26 cellular contexts compared by ENCODE assay signal in the genomic region with DNA sequence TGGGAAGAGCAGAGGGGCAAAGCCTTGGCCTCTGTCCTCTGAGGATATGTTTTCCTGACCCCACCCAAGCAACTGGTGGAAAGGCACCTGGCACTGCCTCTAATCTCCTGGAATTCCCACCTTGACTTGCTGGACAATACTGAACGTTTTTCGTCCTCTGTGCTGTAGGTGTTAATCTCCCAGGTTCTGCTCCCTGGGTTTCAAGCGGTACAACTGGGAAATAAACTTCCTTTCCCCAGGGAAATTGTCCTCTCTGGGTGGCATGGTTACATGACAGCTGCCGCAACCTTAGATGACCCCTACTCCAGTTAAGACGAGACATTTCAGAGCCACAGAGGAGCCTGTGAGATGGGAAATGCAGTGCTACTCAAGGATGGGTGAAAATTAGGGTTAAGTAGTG. TPM values are rescaled to one million over a fixed set of nuclear protein-coding genes. Genes with fewer than 3 reads are reported as not detected.
A peak's percentile ranks its signal among the peaks of the same experiment; 100 is the strongest.
DNase-seq lines count a peak whose midpoint lies in the region; ATAC-seq, FAIRE-seq and TF ChIP-seq lines count a peak whose summit lies in the region.
"Had no signal": no experiment of that assay in that cellular context is flagged by ENCODE, and none has a peak within 500 bp of the region (broad histone marks: within the 10 kb centered on the region; RNA-seq: fewer than 3 reads in every experiment).

No MANE protein-coding gene starts in this region.

- H3K4me2 ChIP-seq in A549 (peak overlapping the region; percentile 46), smooth muscle cell (no peak overlapping the region)

- H3K4me1 ChIP-seq in A549: peaks cover 16% of the 10 kb centered on the region
- peaks cover 37% of the 10 kb centered on the region for H3K4me1 ChIP-seq in RWPE2 (ENCODE audit: insufficient read depth, poor library complexity, severe bottlenecking)
- peaks cover 40% of the 10 kb centered on the region for H3K4me1 ChIP-seq in foreskin keratinocyte
- peaks cover 6% of the 10 kb centered on the region for H3K4me1 ChIP-seq in vagina
- H3K4me1 ChIP-seq in smooth muscle cell (ENCODE audit: low read depth): peaks cover 27% of the 10 kb centered on the region
- H3K4me1 ChIP-seq: ascending aorta, tibial artery had no signal

- no peak for TF ChIP-seq EP300 in A549 (IDR thresholded peaks at IDR 0.05)

- H3K27ac ChIP-seq in A549: peak overlapping the region; percentile 49 to 81
- H3K27ac ChIP-seq in RWPE2 (ENCODE audit: poor library complexity, severe bottlenecking): peak overlapping the region; percentile 98
- H3K27ac ChIP-seq in foreskin keratinocyte: peak overlapping the region; percentile 91
- H3K27ac ChIP-seq in vagina: no peak overlapping the region
- no peak overlapping the region for H3K27ac ChIP-seq in smooth muscle cell (ENCODE audit: low read depth)
- H3K27ac ChIP-seq: ascending aorta, esophagus squamous epithelium, gastroesophageal sphincter, tibial artery had no signal

- H3K4me3 ChIP-seq in A549 (no peak overlapping the region), RWPE2 (ENCODE audit: severe bottlenecking) (no peak overlapping the region), vagina (no peak overlapping the region), smooth muscle cell (no peak overlapping the region)
- H3K4me3 ChIP-seq: ascending aorta, esophagus squamous epithelium, gastroesophageal sphincter, MG63, tibial artery had no signal

- no peak for FAIRE-seq in A549 (lab: Jason Lieb, UNC)

- TF ChIP-seq CTCF in A549 (IDR thresholded peaks at IDR 0.05): no peak
- TF ChIP-seq CTCF in RWPE2 (IDR thresholded peaks at IDR 0.05; ENCODE audit: poor library complexity, severe bottlenecking): no peak
- no peak for TF ChIP-seq CTCF in foreskin keratinocyte (conservative IDR thresholded peaks at IDR 0.05)
- TF ChIP-seq CTCF in vagina (IDR thresholded peaks at IDR 0.05): no peak
- TF ChIP-seq CTCF in smooth muscle cell (IDR thresholded peaks at IDR 0.05; ENCODE audit: borderline replicate concordance, insufficient read depth, poor library complexity, severe bottlenecking): no peak

- no peak overlapping the region for H3K9ac ChIP-seq in smooth muscle cell (ENCODE audit: low read depth)

- intact Hi-C loops in vagina (cut with DNase I): no loop called here

- H3K27me3 ChIP-seq in RWPE2 (ENCODE audit: insufficient read depth, poor library complexity, severe bottlenecking) (no peaks in the 10 kb centered on the region), foreskin keratinocyte (no peaks in the 10 kb centered on the region), vagina (no peaks in the 10 kb centered on the region), smooth muscle cell (ENCODE audit: low read depth) (no peaks in the 10 kb centered on the region)
- H3K27me3 ChIP-seq: ascending aorta, gastroesophageal sphincter, MG63, tibial artery had no signal

- H3K79me2 ChIP-seq in smooth muscle cell (ENCODE audit: low read depth): no peaks in the 10 kb centered on the region

- no peak overlapping the region for H2AFZ ChIP-seq in smooth muscle cell (ENCODE audit: low read depth)

- no peaks in the 10 kb centered on the region for H4K20me1 ChIP-seq in smooth muscle cell (ENCODE audit: low read depth)

- WGBS in A549 (ENCODE audit: missing lambda C conversion rate): 84% methylated on average over 5 of the region's 5 CpGs
- 88% methylated on average over 5 of the region's 5 CpGs for WGBS in smooth muscle cell (ENCODE audit: low lambda C conversion rate)

- H3K36me3 ChIP-seq in RWPE2 (ENCODE audit: low read depth): peaks cover 16% of the 10 kb centered on the region
- H3K36me3 ChIP-seq in vagina: no peaks in the 10 kb centered on the region
- H3K36me3 ChIP-seq in smooth muscle cell (ENCODE audit: low read depth): no peaks in the 10 kb centered on the region
- H3K36me3 ChIP-seq: ascending aorta, esophagus squamous epithelium, gastroesophageal sphincter, MG63, tibial artery had no signal

- CTCF ChIA-PET in A549 (lab: Yijun Ruan, JAX): interaction anchor here (0.9 to 1.3 kb wide), 3 partner anchors 11 to 108 kb away, joined by 3 to 4 read pairs (median 4); no protein-coding TSS in a partner anchor

- TF ChIP-seq RAD21 in A549 (conservative IDR thresholded peaks at IDR 0.05 in 1 of 2, IDR thresholded peaks at IDR 0.05 in 1 of 2): no peak

- no peak for DNase-seq in A549 (ENCODE audit: low read depth in 1 of 2, low spot score in 1 of 2)
- DNase-seq in LHCN-M2 (ENCODE audit: low read depth): peak; percentile 66
- no peak for DNase-seq in RWPE2 (ENCODE audit: low spot score)
- no peak for DNase-seq in foreskin keratinocyte
- DNase-seq in SIG-M5 treated with dmso at 0.1 percent for 504 hours (lab: John Stamatoyannopoulos, UW; ENCODE audit: unreplicated experiment): no peak
- no peak for DNase-seq in vagina (ENCODE audit: extremely low spot score in 2 of 2)
- DNase-seq in smooth muscle cell (lab: John Stamatoyannopoulos, UW; ENCODE audit: unreplicated experiment): no peak
- DNase-seq: activated CD4-positive, alpha-beta memory T cell treated with anti-CD3 and anti-CD28 coated beads, Interleukin-2, amount 10 ng/mL, durations not matched to agents 7 days and 5 days; activated CD4-positive, CD25-positive, alpha-beta regulatory T cell treated with anti-CD3 and anti-CD28 coated beads, Interleukin-2, amount 50 U/mL, for 72 hours; activated CD8-positive, alpha-beta memory T cell treated with anti-CD3 and anti-CD28 coated beads, Interleukin-2, amount 50 U/mL, for 48 hours; central memory CD4-positive, alpha-beta T cell; endodermal cell; esophagus squamous epithelium; hypothalamus; naive thymus-derived CD8-positive, alpha-beta T cell; NCI-H1105 treated with DMSO at 0.1 percent for 48 hours; NCI-H2029 treated with DMSO at 0.1 percent for 48 hours; occipital lobe; SHP77; stimulated activated CD4-positive, alpha-beta T cell treated with anti-CD3 and anti-CD28 coated beads, Interleukin-2, amount 100 ng/mL, for 24 hours; tibial artery had no signal

- peaks cover 10% of the 10 kb centered on the region for H3F3A ChIP-seq in smooth muscle cell (ENCODE audit: low read depth)

- ATAC-seq in A549 (no peak), RWPE2 (ENCODE audit: low read depth) (no peak), foreskin keratinocyte (no peak), HG02571 (IDR thresholded peaks at IDR 0.05; ENCODE audit: unreplicated experiment) (no peak)
- ATAC-seq: gastroesophageal sphincter; left lobe of liver; naive thymus-derived CD8-positive, alpha-beta T cell had no signal

- POLR2A ChIA-PET in A549 (lab: Yijun Ruan, JAX): interaction anchor here (0.6 kb wide), 1 partner anchor 14 kb away, joined by 3 read pairs; no protein-coding TSS in a partner anchor

- TF ChIP-seq POLR2A in A549 (IDR thresholded peaks at IDR 0.05; ENCODE audit: low read length) (no peak), vagina (IDR thresholded peaks at IDR 0.05) (no peak)

- H3K9me3 ChIP-seq in A549: no peaks in the 10 kb centered on the region
- H3K9me3 ChIP-seq in RWPE2 (ENCODE audit: severe bottlenecking): no peaks in the 10 kb centered on the region
- H3K9me3 ChIP-seq in vagina: no peaks in the 10 kb centered on the region
- no peaks in the 10 kb centered on the region for H3K9me3 ChIP-seq in smooth muscle cell (replicated peaks; ENCODE audit: low read depth)
- H3K9me3 ChIP-seq: ascending aorta, esophagus squamous epithelium, gastroesophageal sphincter, tibial artery had no signal

TF ChIP-seq in A549, 52 proteins besides CTCF, POLR2A, EP300 and RAD21:
- TF ChIP-seq CHD2 (IDR thresholded peaks at IDR 0.05; ENCODE audit: low read length, partially characterized antibody): no peak
- TF ChIP-seq PBX3 (IDR thresholded peaks at IDR 0.05): no peak
- TF ChIP-seq HOXB5 (CRISPR knock-in tag; IDR thresholded peaks at IDR 0.05): no peak
- TF ChIP-seq ZFP36 (IDR thresholded peaks at IDR 0.05; ENCODE audit: borderline replicate concordance, partially characterized antibody): no peak
- TF ChIP-seq EHMT2 (IDR thresholded peaks at IDR 0.05; ENCODE audit: low read depth): no peak
- TF ChIP-seq MYC (IDR thresholded peaks at IDR 0.05; ENCODE audit: borderline replicate concordance, low read length): no peak
- no peak for TF ChIP-seq ZC3H11A (IDR thresholded peaks at IDR 0.05)
- TF ChIP-seq MAZ (IDR thresholded peaks at IDR 0.05; ENCODE audit: borderline replicate concordance, low read depth, low read length): no peak
- TF ChIP-seq RFX5 (IDR thresholded peaks at IDR 0.05): no peak
- no peak for TF ChIP-seq FOSL2 (IDR thresholded peaks at IDR 0.05)
- no peak for TF ChIP-seq FOSL2 (CRISPR knock-in tag; IDR thresholded peaks at IDR 0.05)
- no peak for TF ChIP-seq CBX8 (IDR thresholded peaks at IDR 0.05)
- no peak for TF ChIP-seq CBX2 (IDR thresholded peaks at IDR 0.05; ENCODE audit: borderline replicate concordance, low read depth)
- no peak for TF ChIP-seq JUNB (IDR thresholded peaks at IDR 0.05)
- TF ChIP-seq ZSCAN20 (CRISPR knock-in tag; IDR thresholded peaks at IDR 0.05): no peak

RNA-seq across cellular contexts. Expression of gene BCAR3, which starts 57.3 kb away (rescaled TPM):
- polyA plus RNA-seq in A549 (2011; rRNA removed) (31.6 and 32.1 TPM in 2 replicates), A549 (2017; fragmentation: RNase III; extraction: RNeasy Plus Mini Kit Qiagen cat#74134 plus additional on column Dnase treatment) (29.8 to 35.8 TPM (median 33.4 TPM) in 3 replicates), foreskin keratinocyte (71.2 and 80.6 TPM in 2 replicates), smooth muscle cell (21.4 and 26.7 TPM in 2 replicates)
- polyA plus RNA-seq in A549 (2012; cell fraction: cytosol; rRNA removed): 28.6 and 37.0 TPM in 2 replicates
- polyA plus RNA-seq in A549 (2012; cell fraction: nucleus; rRNA removed): 40.5 and 50.4 TPM in 2 replicates
- polyA minus RNA-seq in A549 (2011; rRNA and poly(A)+ RNA removed): 27.5 and 30.0 TPM in 2 replicates
- total RNA-seq in LHCN-M2 (2014; rRNA removed) (112 TPM in 2 replicates), foreskin keratinocyte (138 and 139 TPM in 2 replicates), vagina (22.8 TPM), smooth muscle cell (24.9 and 25.6 TPM in 2 replicates)
- polyA plus RNA-seq in LHCN-M2 (2012): 57.0 TPM

Comparison
In these comparisons a context has a peak if more than half of its experiments do, and no peak if none do; other contexts are left out.
1. H3K27ac ChIP-seq: peak in A549 (2 of 2), RWPE2 (single experiment) and foreskin keratinocyte (single experiment); none in vagina (single experiment) and smooth muscle cell (single experiment).